9 cellular contexts compared by ENCODE assay signal in the genomic region with DNA sequence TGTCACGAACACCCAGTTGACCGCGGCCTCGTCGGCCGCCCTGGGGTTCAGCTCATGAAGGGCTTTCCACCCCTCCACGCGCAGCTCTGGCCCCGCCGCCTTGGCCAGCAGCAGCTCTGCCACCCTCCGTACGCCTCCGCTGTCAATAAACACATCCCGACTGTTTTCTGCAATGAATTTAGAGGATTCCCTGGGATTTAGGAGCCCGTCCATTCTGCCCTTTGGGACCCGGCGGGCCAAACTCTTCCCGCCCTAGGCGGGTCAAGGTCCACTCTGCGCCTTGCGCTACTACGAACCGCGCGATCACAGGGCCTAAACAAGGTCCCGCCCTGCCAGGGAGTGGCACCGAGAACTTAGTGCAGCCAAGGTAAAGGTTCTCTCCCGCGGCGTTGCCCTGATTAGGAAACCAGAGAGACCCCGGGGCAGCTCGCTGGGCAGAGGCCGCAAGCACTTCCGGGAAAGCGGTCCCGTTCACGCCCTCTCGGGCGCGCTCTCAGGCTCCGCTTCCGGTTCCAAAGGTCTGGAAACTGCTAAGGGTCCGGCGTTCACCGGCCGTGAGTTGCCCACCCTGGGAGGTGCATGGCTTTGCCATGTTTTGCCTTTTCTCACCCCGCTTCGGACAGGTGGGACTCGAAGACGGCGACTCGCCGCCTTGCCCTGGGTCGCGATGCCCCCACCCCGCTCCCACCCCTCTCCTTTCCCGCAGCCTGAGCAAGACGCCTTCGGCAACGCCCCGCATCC. TPM values are rescaled to one million over a fixed set of nuclear protein-coding genes. Genes with fewer than 3 reads are reported as not detected.
DNase-seq lines count a peak whose midpoint lies in the region; ATAC-seq, FAIRE-seq and TF ChIP-seq lines count a peak whose summit lies in the region.
"Had no signal": no experiment of that assay in that cellular context is flagged by ENCODE, and none has a peak within 500 bp of the region (broad histone marks: within the 10 kb centered on the region; RNA-seq: fewer than 3 reads in every experiment).

No MANE protein-coding gene starts in this region.

- H3K27me3 ChIP-seq in CD4-positive, CD25-positive, alpha-beta regulatory T cell (ENCODE audit: control insufficient read depth, insufficient read depth, low read length) = no peaks in the 10 kb centered on the region
- no peaks in the 10 kb centered on the region for H3K27me3 ChIP-seq in PC-3 (ENCODE audit: low read length)
- H3K27me3 ChIP-seq in ovary = no peaks in the 10 kb centered on the region

- TSS peak; percentile 77 for BruUV-seq in PC-3 (replicated peaks; lab: Mats Ljungman, UMichigan)

- POLR2A ChIA-PET in PC-3 (lab: Charles Lee; ENCODE audit: unreplicated experiment) = no interaction called here

- TF ChIP-seq CTCF in PC-3 (conservative IDR thresholded peaks at IDR 0.05; ENCODE audit: low read depth, low read length) (no peak), glutamatergic neuron (IDR thresholded peaks at IDR 0.05; ENCODE audit: partially characterized antibody, unreplicated experiment) (no peak), ovary (IDR thresholded peaks at IDR 0.05) (no peak)

- H3K9me3 ChIP-seq in CD4-positive, CD25-positive, alpha-beta regulatory T cell (ENCODE audit: control insufficient read depth in 2 of 2, low read length in 2 of 2) = no peaks in the 10 kb centered on the region
- H3K9me3 ChIP-seq in PC-3 (ENCODE audit: low read length) = no peaks in the 10 kb centered on the region
- no peaks in the 10 kb centered on the region for H3K9me3 ChIP-seq in ovary

- H3K36me3 Mint-ChIP-seq in CD4-positive, CD25-positive, alpha-beta regulatory T cell = no peaks in the 10 kb centered on the region
- no peaks in the 10 kb centered on the region for H3K36me3 Mint-ChIP-seq in glutamatergic neuron (ENCODE audit: unreplicated experiment)

- H3K9me3 Mint-ChIP-seq in CD4-positive, CD25-positive, alpha-beta regulatory T cell = no peaks in the 10 kb centered on the region
- H3K9me3 Mint-ChIP-seq in glutamatergic neuron (ENCODE audit: unreplicated experiment) = peaks cover 2% of the 10 kb centered on the region

- intact Hi-C loops in PC-3 (cut with micrococcal nuclease) (no loop called here), ovary (cut with DNase I) (no loop called here)

- no peaks in the 10 kb centered on the region for H3K9me2 ChIP-seq in PC-3 (replicated peaks; ENCODE audit: low read length)

- H3K4me3 Mint-ChIP-seq in CD4-positive, CD25-positive, alpha-beta regulatory T cell = peak overlapping the region; percentile 96 to 99 (median 97)
- peak overlapping the region; percentile 92 for H3K4me3 Mint-ChIP-seq in glutamatergic neuron (ENCODE audit: unreplicated experiment)

- FAIRE-seq in GM19239 (lab: Jason Lieb, UNC) = peak; percentile 54
- no peak for FAIRE-seq in urothelium cell line (lab: Jason Lieb, UNC)
- FAIRE-seq: TTC549 had no signal

- H3K9ac ChIP-seq in PC-3 (ENCODE audit: low read length) = peak overlapping the region; percentile 84

- no peaks in the 10 kb centered on the region for H4K20me1 ChIP-seq in PC-3 (ENCODE audit: low read length)

- H3K4me1 ChIP-seq in CD4-positive, CD25-positive, alpha-beta regulatory T cell (ENCODE audit: control insufficient read depth, insufficient read depth, low read length, poor library complexity, severe bottlenecking) = peaks cover 18% of the 10 kb centered on the region
- H3K4me1 ChIP-seq in PC-3 (ENCODE audit: insufficient read depth, low read length) (peaks cover 28% of the 10 kb centered on the region), ovary (ENCODE audit: insufficient read depth) (no peaks in the 10 kb centered on the region)

- H3K27me3 Mint-ChIP-seq in CD4-positive, CD25-positive, alpha-beta regulatory T cell = no peaks in the 10 kb centered on the region
- H3K27me3 Mint-ChIP-seq in glutamatergic neuron (ENCODE audit: unreplicated experiment) = no peaks in the 10 kb centered on the region

- CTCF ChIA-PET in PC-3 (lab: Charles Lee) = no interaction called here

- H3K36me3 ChIP-seq in CD4-positive, CD25-positive, alpha-beta regulatory T cell (ENCODE audit: control insufficient read depth, insufficient read depth, low read length) = no peaks in the 10 kb centered on the region
- H3K36me3 ChIP-seq in PC-3 (ENCODE audit: low read depth, low read length) (no peaks in the 10 kb centered on the region), ovary (no peaks in the 10 kb centered on the region)

- 1 to 4% (median 2%) methylated on average over 59 to 61 of the region's 61 CpGs for WGBS in ovary, 3 donors

- peak overlapping the region; percentile 94 to 98 (median 98) for H3K27ac Mint-ChIP-seq in CD4-positive, CD25-positive, alpha-beta regulatory T cell
- H3K27ac Mint-ChIP-seq in glutamatergic neuron (ENCODE audit: unreplicated experiment) = peak overlapping the region; percentile 64

- peak overlapping the region; percentile 97 for H2AFZ ChIP-seq in PC-3 (ENCODE audit: low read length)

- peak overlapping the region; percentile 70 for H3K27ac ChIP-seq in CD4-positive, CD25-positive, alpha-beta regulatory T cell (ENCODE audit: insufficient read depth, low read length, poor library complexity, severe bottlenecking)
- peak overlapping the region; percentile 48 for H3K27ac ChIP-seq in PC-3 (ENCODE audit: low read length)
- H3K27ac ChIP-seq in ovary = peak overlapping the region; percentile 37 to 69

- H3F3A ChIP-seq in PC-3 (ENCODE audit: low read length, unreplicated experiment) = no peaks in the 10 kb centered on the region

- H3K4me3 ChIP-seq in CD4-positive, CD25-positive, alpha-beta regulatory T cell (ENCODE audit: low read depth, low read length) = peak overlapping the region; percentile 89
- H3K4me3 ChIP-seq in PC-3 (ENCODE audit: low read length) (peak overlapping the region; percentile 77), ovary (peak overlapping the region; percentile 62)

- ATAC-seq in CD4-positive, CD25-positive, alpha-beta regulatory T cell (ENCODE audit: low read depth in 2 of 2) = peak; percentile 63 to 68
- ATAC-seq in HG03439 (IDR thresholded peaks at IDR 0.05; ENCODE audit: unreplicated experiment) = peak; percentile 82
- peak; percentile 75 for ATAC-seq in PC-3

- H3K79me2 ChIP-seq in PC-3 (ENCODE audit: low read length) = peaks cover 4% of the 10 kb centered on the region; the same call in 1 of the 2 replicates

- peak; percentile 44 to 78 (median 62) for DNase-seq in CD4-positive, CD25-positive, alpha-beta regulatory T cell
- peak; percentile 67 for DNase-seq in GM19239 (ENCODE audit: insufficient read length, low spot score)
- DNase-seq in PC-3 = peak; percentile 61
- DNase-seq in activated gamma-delta T cell treated with anti-CD3 and anti-CD28 coated beads, Interleukin-2, amount 50 U/mL, for 16 hours (ENCODE audit: low read depth) = peak; percentile 34
- peak; percentile 80 for DNase-seq in glutamatergic neuron
- DNase-seq in ovary = peak; percentile 69 to 85 (median 73)
- peak; percentile 84 for DNase-seq in urothelium cell line (ENCODE audit: low spot score)

- no peak for TF ChIP-seq EP300 in ovary (IDR thresholded peaks at IDR 0.05)

- no peak for TF ChIP-seq POLR2A in ovary (IDR thresholded peaks at IDR 0.05)

- peak overlapping the region; percentile 93 for H3K4me2 ChIP-seq in PC-3 (ENCODE audit: low read length)

- peaks cover 0 to 26% (median 14%) of the 10 kb centered on the region in 4 donors for H3K4me1 Mint-ChIP-seq in CD4-positive, CD25-positive, alpha-beta regulatory T cell
- H3K4me1 Mint-ChIP-seq in glutamatergic neuron (ENCODE audit: low read depth, unreplicated experiment) = peaks cover 4% of the 10 kb centered on the region

RNA-seq across cellular contexts. Expression of a gene that starts 23.6 kb away (rescaled TPM):
- 617 TPM for total RNA-seq in CD4-positive, CD25-positive, alpha-beta regulatory T cell
- polyA plus RNA-seq in CD4-positive, CD25-positive, alpha-beta regulatory T cell = 1,000 to 10,000 TPM in 1 of 4 donors, 100 to 1,000 TPM in 3; 941 to 1,033 (median 952) TPM
- total RNA-seq in PC-3 (2014; rRNA removed) (550 and 583 TPM in 2 replicates), glutamatergic neuron (ENCODE audit: unreplicated experiment) (763 TPM), ovary (100 to 1,000 TPM; 302 to 565 (median 485) TPM)
- 100 to 1,000 TPM; 343 to 646 TPM for polyA plus RNA-seq in ovary

RNA-seq across cellular contexts. Expression of a gene that starts 24.1 kb away (rescaled TPM):
- total RNA-seq in CD4-positive, CD25-positive, alpha-beta regulatory T cell = 2.8 TPM
- polyA plus RNA-seq in CD4-positive, CD25-positive, alpha-beta regulatory T cell = 1 to 10 TPM; 5.5 to 9.8 (median 7.7) TPM
- total RNA-seq in PC-3 (2014; rRNA removed) = 5.0 and 6.2 TPM in 2 replicates
- 24.2 TPM for total RNA-seq in glutamatergic neuron (ENCODE audit: unreplicated experiment)
- 1 to 10 TPM; 3.7 to 8.0 (median 4.8) TPM for total RNA-seq in ovary
- 1 to 10 TPM; 3.2 to 3.4 TPM for polyA plus RNA-seq in ovary

RNA-seq across cellular contexts. Expression of a gene that starts 35.2 kb away (rescaled TPM):
- 2.9 TPM for total RNA-seq in CD4-positive, CD25-positive, alpha-beta regulatory T cell
- 1 to 10 TPM in 1 of 4 donors, under 1 TPM in 2, not detected in 1; 0.46 to 1.3 (median 0.59) TPM for polyA plus RNA-seq in CD4-positive, CD25-positive, alpha-beta regulatory T cell
- total RNA-seq in PC-3 (2014; rRNA removed) (2.2 and 3.2 TPM in 2 replicates), glutamatergic neuron (ENCODE audit: unreplicated experiment) (4.2 TPM), ovary (10 to 100 TPM in 4 of 7 donors, 1 to 10 TPM in 3; 7.4 to 16.2 (median 10.4) TPM)
- 1 to 10 TPM; 1.5 to 4.3 TPM for polyA plus RNA-seq in ovary

Comparison
In these comparisons a context has a peak if more than half of its experiments do, and no peak if none do; other contexts are left out.
1. Peak in every context shown above with its lines: DNase-seq, ATAC-seq, H3K4me3 ChIP-seq and H3K27ac ChIP-seq.
2. DNase-seq: peak in every context shown above with its lines; median percentile 84 in urothelium cell line; 80 in glutamatergic neuron; 73 in ovary; 67 in GM19239; 62 in CD4-positive, CD25-positive, alpha-beta regulatory T cell; 61 in PC-3; 34 in activated gamma-delta T cell treated with anti-CD3 and anti-CD28 coated beads, Interleukin-2, amount 50 U/mL, for 16 hours.